In genomic region chr16:3501783-3502400, GRCh38 we compare ENCODE assay signal across 8 cellular contexts. TPM values are rescaled to one million over a fixed set of nuclear protein-coding genes. Genes with fewer than 3 reads are reported as not detected.
DNase-seq lines count a peak whose midpoint lies in the region; ATAC-seq, FAIRE-seq and TF ChIP-seq lines count a peak whose summit lies in the region.

No MANE protein-coding gene starts in this region.

- no peaks in the 10 kb centered on the region for H3K27me3 Mint-ChIP-seq in osteocyte (ENCODE audit: unreplicated experiment)

- H3K23ac ChIP-seq in H1 (ENCODE audit: insufficient read length): no peak overlapping the region

- H3K4me3 ChIP-seq in NB4 (ENCODE audit: low read depth, low read length) (peak overlapping the region; percentile 95), H1 (ENCODE audit: extremely low read depth in 1 of 4, insufficient read depth in 2 of 4, low read depth in 3 of 4, low read length in 4 of 4) (peak overlapping the region; percentile 53 to 71 (median 66))

- no peak overlapping the region for H2BK20ac ChIP-seq in H1 (ENCODE audit: low read length)

- no peak overlapping the region for H4K91ac ChIP-seq in H1 (replicated peaks; ENCODE audit: insufficient read length, low read length)

- no peak overlapping the region for H2BK120ac ChIP-seq in H1 (replicated peaks; ENCODE audit: low read depth, low read length)

- no peak overlapping the region for H2BK5ac ChIP-seq in H1 (ENCODE audit: low read depth, low read length)

- DNase-seq in DMS114 treated with DMSO at 0.1 percent for 48 hours (lab: John Stamatoyannopoulos, UW; ENCODE audit: unreplicated experiment) (peak; percentile 44), NB4 (ENCODE audit: low read depth) (no peak), H1 (ENCODE audit: low read depth in 1 of 2, low spot score in 2 of 2) (no peak), osteocyte (ENCODE audit: extremely low spot score, unreplicated experiment) (no peak), germinal center (ENCODE audit: low spot score) (no peak), T-helper 9 cell (no peak)

- no peak for TF ChIP-seq EP300 in H1 (IDR thresholded peaks at IDR 0.05; ENCODE audit: borderline replicate concordance in 1 of 2, low read depth in 2 of 2, low read length in 2 of 2)

- peaks cover 0 to 4% (median 0%) of the 10 kb centered on the region in 4 experiments; a peak in 2 of 8 replicates for H3K36me3 ChIP-seq in H1 (ENCODE audit: control insufficient read depth in 2 of 4, insufficient read depth in 4 of 4, low read length in 3 of 4)

- H3K56ac ChIP-seq in H1 (replicated peaks; ENCODE audit: insufficient read length, low read depth, low read length): no peak overlapping the region

- no peaks in the 10 kb centered on the region for H4K20me1 ChIP-seq in H1 (replicated peaks in 1 of 2; ENCODE audit: control insufficient read depth in 1 of 2, insufficient read depth in 2 of 2, low read length in 2 of 2)

- H3K36me3 Mint-ChIP-seq in osteocyte (ENCODE audit: unreplicated experiment): peaks cover 11% of the 10 kb centered on the region

- POLR2A ChIA-PET in H1 (lab: Charles Lee; ENCODE audit: partially characterized antibody): interaction anchor here (0.6 to 2.4 kb wide), 4 partner anchors 17 to 45 kb away, joined by 3 to 9 read pairs (median 6); no protein-coding TSS in a partner anchor

- ATAC-seq in HG03520 (IDR thresholded peaks at IDR 0.05; ENCODE audit: unreplicated experiment): no peak
- ATAC-seq in GM18511 (IDR thresholded peaks at IDR 0.05; ENCODE audit: unreplicated experiment): no peak

- H2AK5ac ChIP-seq in H1 (ENCODE audit: low read depth, low read length): no peak overlapping the region

- no peak overlapping the region for H3K14ac ChIP-seq in H1 (ENCODE audit: insufficient read length)

- peak overlapping the region; percentile 35; the same call in 1 of the 2 replicates for H2BK12ac ChIP-seq in H1 (ENCODE audit: low read depth, low read length)

- H4K5ac ChIP-seq in H1 (ENCODE audit: insufficient read length, low read depth, low read length): no peak overlapping the region

- no peaks in the 10 kb centered on the region for H3K27me3 ChIP-seq in H1 (replicated peaks in 1 of 4; ENCODE audit: control insufficient read depth in 3 of 4, extremely low read depth in 1 of 4, insufficient read depth in 3 of 4, low read length in 3 of 4)

- peak overlapping the region; percentile 3; the same call in 1 of the 2 replicates for H4K8ac ChIP-seq in H1 (ENCODE audit: extremely low read depth, insufficient read depth, low read length)

- peaks cover 18% of the 10 kb centered on the region for H3K4me1 Mint-ChIP-seq in osteocyte (ENCODE audit: unreplicated experiment)

- FAIRE-seq in H1 (lab: Jason Lieb, UNC): no peak

- no peaks in the 10 kb centered on the region for H3K9me3 ChIP-seq in H1 (ENCODE audit: insufficient read depth in 2 of 2, low read depth in 1 of 2, low read length in 1 of 2)

- H3K9me3 Mint-ChIP-seq in osteocyte (ENCODE audit: unreplicated experiment): no peaks in the 10 kb centered on the region

- no peak for TF ChIP-seq POLR2A in NB4 (IDR thresholded peaks at IDR 0.05; ENCODE audit: extremely low read depth, insufficient read length)
- no peak for TF ChIP-seq POLR2A in H1 (IDR thresholded peaks at IDR 0.05; ENCODE audit: control extremely low read depth in 1 of 2, low read depth in 2 of 2, low read length in 2 of 2)

- H2BK15ac ChIP-seq in H1 (ENCODE audit: low read length): no peak overlapping the region

- peaks cover 0 to 5% (median 0%) of the 10 kb centered on the region in 4 experiments; a peak in 1 of 7 replicates for H3K4me1 ChIP-seq in H1 (replicated peaks in 1 of 4; ENCODE audit: control insufficient read depth in 3 of 4, insufficient read depth in 4 of 4, low read length in 3 of 4)

- peak overlapping the region; percentile 92 for H3K27ac Mint-ChIP-seq in osteocyte (ENCODE audit: unreplicated experiment)

- H3K9ac ChIP-seq in H1 (replicated peaks in 1 of 4; ENCODE audit: extremely low read depth in 1 of 4, low read depth in 3 of 4, low read length in 3 of 4): peak overlapping the region in 1 of 4 experiments; percentile 21; a peak in 1 of 7 replicates

- H3K79me2 ChIP-seq in H1 (ENCODE audit: control insufficient read depth in 1 of 2, insufficient read depth in 2 of 2, low read length in 2 of 2): no peaks in the 10 kb centered on the region

- CTCF ChIA-PET in H1 (lab: Charles Lee; ENCODE audit: partially characterized antibody): interaction anchor here (1.5 to 1.8 kb wide), 2 partner anchors 16 to 25 kb away, joined by 4 to 10 read pairs; no protein-coding TSS in a partner anchor

- no peak overlapping the region for H2AFZ ChIP-seq in H1 (ENCODE audit: low read length)

- 83% methylated on average over 22 of the region's 22 CpGs; no CpG with 5 or more reads in 1 of the 2 experiments for WGBS in H1 (ENCODE audit: extremely low coverage in 1 of 2, insufficient coverage in 1 of 2, insufficient read length in 1 of 2, insufficient replicate concordance in 2 of 2, low coverage in 1 of 2, low lambda C conversion rate in 2 of 2, missing lambda C conversion rate in 1 of 2), 2 experiments

- no peak overlapping the region; the same call in 1 of the 2 replicates for H3K18ac ChIP-seq in H1 (ENCODE audit: extremely low read depth, low read length)

- peaks cover 2% of the 10 kb centered on the region for H3K23me2 ChIP-seq in H1 (ENCODE audit: low read depth, low read length)

- no peaks in the 10 kb centered on the region for H3K79me1 ChIP-seq in H1 (ENCODE audit: low read depth, low read length)

- TF ChIP-seq CTCF in NB4 (IDR thresholded peaks at IDR 0.05; ENCODE audit: low read depth, low read length): no peak
- no peak for TF ChIP-seq CTCF in H1 (IDR thresholded peaks at IDR 0.05; ENCODE audit: control extremely low read depth in 1 of 3, insufficient read depth in 1 of 3, low read depth in 1 of 3, low read length in 3 of 3)
- no peak for TF ChIP-seq CTCF in osteocyte (IDR thresholded peaks at IDR 0.05)

- no peak overlapping the region for H3K4ac ChIP-seq in H1 (replicated peaks; ENCODE audit: insufficient read length, low read depth, low read length)

- TF ChIP-seq RAD21 in H1 (IDR thresholded peaks at IDR 0.05 in 1 of 2, conservative IDR thresholded peaks at IDR 0.05 in 1 of 2; ENCODE audit: low read depth in 2 of 2, low read length in 2 of 2): no peak

- peak overlapping the region; percentile 63 to 77 for H3K4me2 ChIP-seq in H1 (ENCODE audit: insufficient read depth in 1 of 2, low read depth in 2 of 2, low read length in 2 of 2)

- H3K4me3 Mint-ChIP-seq in osteocyte (ENCODE audit: unreplicated experiment): peak overlapping the region; percentile 91

- H3K27ac ChIP-seq in H1 (ENCODE audit: low read depth, low read length): no peak overlapping the region

TF ChIP-seq in H1, 55 proteins besides CTCF, POLR2A, EP300 and RAD21:
- TF ChIP-seq POU5F1 (IDR thresholded peaks at IDR 0.05; ENCODE audit: low read depth, low read length) (peak; percentile 29; the same call in 1 of the 2 replicates), RFX5 (IDR thresholded peaks at IDR 0.05; ENCODE audit: borderline replicate concordance, low read depth, low read length) (no peak)

RNA-seq across cellular contexts. Expression of gene CLUAP1, which starts 1.1 kb away (rescaled TPM):
- total RNA-seq in H1 (2021; fragmentation: NEBNext Ultra II Directional; extraction: Animal tissue kit (Norgen Biotek cat#: 25700)): 11.5 and 15.1 TPM in 2 replicates
- 4.0 and 4.8 TPM in 2 replicates for polyA plus RNA-seq in H1 (2011; rRNA removed)
- polyA plus RNA-seq in H1 (2011; cell fraction: cytosol; rRNA removed): 8.8 TPM
- 4.2 TPM for polyA plus RNA-seq in H1 (2011; cell fraction: nucleus; rRNA removed)
- polyA plus RNA-seq in H1 (2012, experiment 1 of 2): 8.5 to 13.0 TPM (median 11.9 TPM) in 4 replicates
- polyA plus RNA-seq in H1 (2012, experiment 2 of 2): 2.7 TPM
- polyA plus RNA-seq in H1 (2013, experiment 1 of 2): 6.9 TPM
- 6.8 TPM for polyA plus RNA-seq in H1 (2013, experiment 2 of 2)
- 9.0 and 13.4 TPM in 2 replicates for polyA minus RNA-seq in H1 (2011; rRNA and poly(A)+ RNA removed)
- polyA minus RNA-seq in H1 (2011; cell fraction: cytosol; rRNA and poly(A)+ RNA removed): 12.3 TPM
- 10.6 TPM for polyA minus RNA-seq in H1 (2011; cell fraction: nucleus; rRNA and poly(A)+ RNA removed)
- total RNA-seq in osteocyte: 28.7 and 28.9 TPM in 2 replicates

RNA-seq across cellular contexts. Expression of gene C16orf90, which starts 6.6 kb away (rescaled TPM):
- not detected in 2 replicates for total RNA-seq in H1 (2021; fragmentation: NEBNext Ultra II Directional; extraction: Animal tissue kit (Norgen Biotek cat#: 25700))
- polyA plus RNA-seq in H1 (2011; rRNA removed): not detected in 2 replicates
- not detected for polyA plus RNA-seq in H1 (2011; cell fraction: cytosol; rRNA removed)
- not detected for polyA plus RNA-seq in H1 (2011; cell fraction: nucleus; rRNA removed)
- polyA plus RNA-seq in H1 (2012, experiment 1 of 2): not detected in 4 replicates
- not detected for polyA plus RNA-seq in H1 (2012, experiment 2 of 2)
- polyA plus RNA-seq in H1 (2013, experiment 1 of 2): not detected
- not detected for polyA plus RNA-seq in H1 (2013, experiment 2 of 2)
- not detected in 2 replicates for polyA minus RNA-seq in H1 (2011; rRNA and poly(A)+ RNA removed)
- not detected for polyA minus RNA-seq in H1 (2011; cell fraction: cytosol; rRNA and poly(A)+ RNA removed)
- polyA minus RNA-seq in H1 (2011; cell fraction: nucleus; rRNA and poly(A)+ RNA removed): not detected
- total RNA-seq in osteocyte: not detected in 2 replicates

RNA-seq across cellular contexts. Expression of gene NAA60, which starts 58.4 kb away (rescaled TPM):
- total RNA-seq in H1 (2021; fragmentation: NEBNext Ultra II Directional; extraction: Animal tissue kit (Norgen Biotek cat#: 25700)): 47.6 and 48.3 TPM in 2 replicates
- 34.1 and 61.0 TPM in 2 replicates for polyA plus RNA-seq in H1 (2011; rRNA removed)
- 33.0 TPM for polyA plus RNA-seq in H1 (2011; cell fraction: cytosol; rRNA removed)
- 48.7 TPM for polyA plus RNA-seq in H1 (2011; cell fraction: nucleus; rRNA removed)
- 41.4 to 49.1 TPM (median 44.4 TPM) in 4 replicates for polyA plus RNA-seq in H1 (2012, experiment 1 of 2)
- polyA plus RNA-seq in H1 (2012, experiment 2 of 2): 52.5 TPM
- polyA plus RNA-seq in H1 (2013, experiment 1 of 2): 47.4 TPM
- polyA plus RNA-seq in H1 (2013, experiment 2 of 2): 50.5 TPM
- polyA minus RNA-seq in H1 (2011; rRNA and poly(A)+ RNA removed): 17.2 and 21.9 TPM in 2 replicates
- 29.6 TPM for polyA minus RNA-seq in H1 (2011; cell fraction: cytosol; rRNA and poly(A)+ RNA removed)
- 22.6 TPM for polyA minus RNA-seq in H1 (2011; cell fraction: nucleus; rRNA and poly(A)+ RNA removed)
- 53.9 and 55.0 TPM in 2 replicates for total RNA-seq in osteocyte

RNA-seq across cellular contexts. Expression of gene ZNF597, which starts 58.6 kb away (rescaled TPM):
- total RNA-seq in H1 (2021; fragmentation: NEBNext Ultra II Directional; extraction: Animal tissue kit (Norgen Biotek cat#: 25700)): 2.3 and 2.6 TPM in 2 replicates
- polyA plus RNA-seq in H1 (2011; rRNA removed): 0.63 and 0.68 TPM in 2 replicates
- 0.94 TPM for polyA plus RNA-seq in H1 (2011; cell fraction: cytosol; rRNA removed)
- polyA plus RNA-seq in H1 (2011; cell fraction: nucleus; rRNA removed): 0.68 TPM
- 1.1 to 1.7 TPM (median 1.3 TPM) in 4 replicates for polyA plus RNA-seq in H1 (2012, experiment 1 of 2)
- polyA plus RNA-seq in H1 (2012, experiment 2 of 2): 0.14 TPM
- 1.5 TPM for polyA plus RNA-seq in H1 (2013, experiment 1 of 2)
- polyA plus RNA-seq in H1 (2013, experiment 2 of 2): 1.6 TPM
- polyA minus RNA-seq in H1 (2011; rRNA and poly(A)+ RNA removed): 2.2 and 2.7 TPM in 2 replicates
- 1.0 TPM for polyA minus RNA-seq in H1 (2011; cell fraction: cytosol; rRNA and poly(A)+ RNA removed)
- 2.4 TPM for polyA minus RNA-seq in H1 (2011; cell fraction: nucleus; rRNA and poly(A)+ RNA removed)
- total RNA-seq in osteocyte: 2.3 TPM in 2 replicates
